ENCODE assay signal across 8 cellular contexts in genomic region chr20:51541189-51542032, GRCh38. TPM values are rescaled to one million over a fixed set of nuclear protein-coding genes. Genes with fewer than 3 reads are reported as not detected.
DNase-seq lines count a peak whose midpoint lies in the region; ATAC-seq and TF ChIP-seq lines count a peak whose summit lies in the region.

No MANE protein-coding gene starts in this region.

- no peak overlapping the region for H2AFZ ChIP-seq in PC-3 (ENCODE audit: low read length)

- H3K27ac ChIP-seq in PC-3 (ENCODE audit: low read length) = no peak overlapping the region
- H3K27ac ChIP-seq in heart left ventricle = peak overlapping the region; percentile 57 to 89 (median 78)
- H3K27ac ChIP-seq in vagina = peak overlapping the region; percentile 64

- POLR2A ChIA-PET in PC-3 (lab: Charles Lee; ENCODE audit: unreplicated experiment) = interaction anchor here (0.6 kb wide), 1 partner anchor 84 kb away, joined by 3 read pairs; no protein-coding TSS in a partner anchor

- H4K20me1 ChIP-seq in PC-3 (ENCODE audit: low read length) = no peaks in the 10 kb centered on the region

- H3K36me3 ChIP-seq in PC-3 (ENCODE audit: low read depth, low read length) (no peaks in the 10 kb centered on the region), heart left ventricle (peaks cover 0 to 3% (median 0%) of the 10 kb centered on the region in 9 donors), vagina (no peaks in the 10 kb centered on the region)

- ATAC-seq in HG02938 (IDR thresholded peaks at IDR 0.05; ENCODE audit: unreplicated experiment) (peak; percentile 50), PC-3 (peak; percentile 23; the same call in 1 of the 2 replicates), heart left ventricle (peak; percentile 92 to 95 (median 92))

- TF ChIP-seq POLR2A in GM15510 (IDR thresholded peaks at IDR 0.05; ENCODE audit: borderline replicate concordance, extremely low read depth, insufficient read length) (peak; percentile 27), heart left ventricle (IDR thresholded peaks at IDR 0.05) (no peak), vagina (IDR thresholded peaks at IDR 0.05) (no peak)

- in situ Hi-C loops in ACHN (cut with HindIII; ENCODE audit: low pct_ligation_motif_present, low pct_unique_long_range_greater_than_20kb, low sequenced_read_pairs) = no loop called here

- H3K27me3 ChIP-seq in PC-3 (ENCODE audit: low read length) (no peaks in the 10 kb centered on the region), heart left ventricle (peaks cover 0 to 10% (median 0%) of the 10 kb centered on the region in 9 donors), vagina (no peaks in the 10 kb centered on the region)

- H3K4me3 ChIP-seq in PC-3 (ENCODE audit: low read length) (peak overlapping the region; percentile 69), heart left ventricle (peak overlapping the region in 10 of 12 donors; percentile 35 to 69 (median 54)), vagina (peak overlapping the region; percentile 35 to 46)

- TSS peak; percentile 28 for BruUV-seq in PC-3 (replicated peaks; lab: Mats Ljungman, UMichigan)

- WGBS in heart left ventricle, 4 donors = 8 to 13% (median 11%) methylated on average over 13 of the region's 13 CpGs

- H3K9ac ChIP-seq in PC-3 (ENCODE audit: low read length) = no peak overlapping the region

- CTCF ChIA-PET in PC-3 (lab: Charles Lee) = interaction anchor here (1.3 kb wide), 1 partner anchor 84 kb away, joined by 4 read pairs; no protein-coding TSS in a partner anchor

- intact Hi-C loops in PC-3 (cut with micrococcal nuclease) = loop anchor here (5.0 kb wide), 1 partner anchor 154 kb away; no protein-coding TSS in a partner anchor
- intact Hi-C loops in heart left ventricle (cut with DNase I) = loop anchor here in 5 of 10 donors (2.0 to 10.0 kb wide), 3 partner anchors 21 to 87 kb away; no protein-coding TSS in a partner anchor
- intact Hi-C loops in vagina (cut with DNase I) = no loop called here

- H3K79me2 ChIP-seq in PC-3 (ENCODE audit: low read length) = no peaks in the 10 kb centered on the region

- H3K4me1 ChIP-seq in PC-3 (ENCODE audit: insufficient read depth, low read length) (peaks cover 21% of the 10 kb centered on the region), heart left ventricle (peaks cover 4 to 44% (median 34%) of the 10 kb centered on the region in 12 donors), vagina (peaks cover 32% of the 10 kb centered on the region)

- no peak for TF ChIP-seq CTCF in PC-3 (conservative IDR thresholded peaks at IDR 0.05; ENCODE audit: low read depth, low read length)
- TF ChIP-seq CTCF in heart left ventricle (IDR thresholded peaks at IDR 0.05) = peak in 1 of 12 donors; percentile 30
- TF ChIP-seq CTCF in vagina (IDR thresholded peaks at IDR 0.05) = no peak

- H3F3A ChIP-seq in PC-3 (ENCODE audit: low read length, unreplicated experiment) = no peaks in the 10 kb centered on the region

- peak overlapping the region; percentile 88 for H3K4me2 ChIP-seq in PC-3 (ENCODE audit: low read length)

- H3K9me2 ChIP-seq in PC-3 (replicated peaks; ENCODE audit: low read length) = no peaks in the 10 kb centered on the region

- DNase-seq in PC-3 (no peak), activated gamma-delta T cell treated with Interleukin-2 at 50 U/mL for 16 hours (peak; percentile 70), heart left ventricle (peak; percentile 82 to 92 (median 87)), renal cortical epithelial cell (ENCODE audit: low read depth) (peak; percentile 17), vagina (ENCODE audit: extremely low spot score in 2 of 2) (no peak), ACHN (no peak)

- no peaks in the 10 kb centered on the region for H3K9me3 ChIP-seq in PC-3 (ENCODE audit: low read length)
- peaks cover 0 to 12% (median 0%) of the 10 kb centered on the region in 12 donors for H3K9me3 ChIP-seq in heart left ventricle
- H3K9me3 ChIP-seq in vagina = no peaks in the 10 kb centered on the region

RNA-seq across cellular contexts. Expression of gene NFATC2, which starts 1.1 kb away (rescaled TPM):
- total RNA-seq in PC-3 (2014; rRNA removed) (12.4 and 12.9 TPM in 2 replicates), heart left ventricle (1 to 10 TPM in 8 of 9 donors, under 1 TPM in 1; 0.83 to 7.6 (median 3.8) TPM), renal cortical epithelial cell (under 0.01 and 0.35 TPM in 2 replicates), vagina (7.4 TPM)
- 1 to 10 TPM in 1 of 2 donors, under 1 TPM in 1; 0.76 to 1.7 TPM for polyA plus RNA-seq in heart left ventricle

Comparison
In these comparisons a context has a peak if more than half of its experiments do, and no peak if none do; other contexts are left out.
1. ATAC-seq: peak in every context shown above with its lines; median percentile 92 in heart left ventricle; 50 in HG02938; 23 in PC-3.
2. DNase-seq: peak in activated gamma-delta T cell treated with Interleukin-2 at 50 U/mL for 16 hours (single experiment), heart left ventricle (5 of 5) and renal cortical epithelial cell (single experiment); none in PC-3 (single experiment), vagina (0 of 2) and ACHN (single experiment).
3. Peak in every context shown above with its lines, with median percentiles within 50 percentile points of each other: H3K4me3 ChIP-seq.